ENCODE assay signal across 8 cellular contexts in genomic region chr16:67806428-67807147, GRCh38. TPM values are rescaled to one million over a fixed set of nuclear protein-coding genes. Genes with fewer than 3 reads are reported as not detected.
DNase-seq lines count a peak whose midpoint lies in the region; ATAC-seq and TF ChIP-seq lines count a peak whose summit lies in the region.

Gene RANBP10, minus strand, starts transcription at chr16:67806560. Its CDS starts 24 bp downstream, at chr16:67806536.
Gene TSNAXIP1, plus strand, starts transcription at chr16:67806889. Its CDS starts 261 bp downstream, at chr16:67807150.

- H3K9me3 Mint-ChIP-seq in activated T-helper 2 cell treated with anti-CD3 and anti-CD28 coated beads, Interferon-gamma antibody, Interleukin-2, Interleukin-4, amounts not matched to agents 10 μg/mL and 5 μg/mL and 100 μg/mL, durations not matched to agents 14 hours and 24 hours and 36 hours, result no peaks in the 10 kb centered on the region
- no peaks in the 10 kb centered on the region for H3K9me3 Mint-ChIP-seq in naive thymus-derived CD4-positive, alpha-beta T cell
- H3K9me3 Mint-ChIP-seq in stimulated activated memory B cell treated with anti-CD40 and anti-IgM and Interleukin-4, amounts not matched to agents 10 μg/mL and 1 μg/mL and 100 μg/mL, for 72 hours, result no peaks in the 10 kb centered on the region

- POLR2A ChIA-PET in naive thymus-derived CD4-positive, alpha-beta T cell (lab: Charles Lee), result interaction anchor here (0.5 to 1.9 kb wide), 23 partner anchors 9 to 504 kb away, joined by 3 to 15 read pairs (median 5); partner anchors contain the start of genes DPEP2, GFOD2, NUTF2 and PRMT7

- H3K36me3 Mint-ChIP-seq in activated T-helper 2 cell treated with anti-CD3 and anti-CD28 coated beads, Interferon-gamma antibody, Interleukin-2, Interleukin-4, amounts not matched to agents 10 μg/mL and 5 μg/mL and 100 μg/mL, durations not matched to agents 14 hours and 24 hours and 36 hours (ENCODE audit: low read depth), result peaks cover 32% of the 10 kb centered on the region
- H3K36me3 Mint-ChIP-seq in naive thymus-derived CD4-positive, alpha-beta T cell, result peaks cover 0 to 32% (median 6%) of the 10 kb centered on the region in 5 donors
- peaks cover 13% of the 10 kb centered on the region for H3K36me3 Mint-ChIP-seq in stimulated activated memory B cell treated with anti-CD40 and anti-IgM and Interleukin-4, amounts not matched to agents 10 μg/mL and 1 μg/mL and 100 μg/mL, for 72 hours

- no peaks in the 10 kb centered on the region for H3K27me3 ChIP-seq in naive thymus-derived CD4-positive, alpha-beta T cell (ENCODE audit: control insufficient read depth in 2 of 2, insufficient read depth in 2 of 2, low read length in 2 of 2)

- H3K27ac Mint-ChIP-seq in activated T-helper 2 cell treated with anti-CD3 and anti-CD28 coated beads, Interferon-gamma antibody, Interleukin-2, Interleukin-4, amounts not matched to agents 10 μg/mL and 5 μg/mL and 100 μg/mL, durations not matched to agents 14 hours and 24 hours and 36 hours, result peak within 1 kb of the TSS; percentile 94
- H3K27ac Mint-ChIP-seq in naive thymus-derived CD4-positive, alpha-beta T cell, result peak within 1 kb of the TSS; percentile 74 to 97 (median 95)
- peak within 1 kb of the TSS; percentile 76 for H3K27ac Mint-ChIP-seq in stimulated activated memory B cell treated with anti-CD40 and anti-IgM and Interleukin-4, amounts not matched to agents 10 μg/mL and 1 μg/mL and 100 μg/mL, for 72 hours

- ATAC-seq in naive thymus-derived CD4-positive, alpha-beta T cell, result peak; percentile 96
- ATAC-seq in stimulated activated memory B cell treated with anti-CD40 and anti-IgM and Interleukin-4, amounts not matched to agents 10 μg/mL and 1 μg/mL and 100 μg/mL, for 72 hours, result peak; percentile 98

- peak within 1 kb of the TSS; percentile 89 for H3K27ac ChIP-seq in naive thymus-derived CD4-positive, alpha-beta T cell (ENCODE audit: low read depth, low read length)

- no peaks in the 10 kb centered on the region for H3K9me3 ChIP-seq in naive thymus-derived CD4-positive, alpha-beta T cell (ENCODE audit: control insufficient read depth in 2 of 3, low read length in 3 of 3)

- peaks cover 29 to 43% of the 10 kb centered on the region in 2 donors for H3K4me1 ChIP-seq in naive thymus-derived CD4-positive, alpha-beta T cell (ENCODE audit: control insufficient read depth in 2 of 2, insufficient read depth in 2 of 2, low read length in 2 of 2)

- TF ChIP-seq CTCF in LNCaP clone FGC (IDR thresholded peaks at IDR 0.05; ENCODE audit: control insufficient read depth, extremely low read depth, insufficient read depth) (no peak), fibroblast of mammary gland (conservative IDR thresholded peaks at IDR 0.05; ENCODE audit: control insufficient read depth, insufficient read depth, low read depth, low read length) (no peak)

- H3K4me3 Mint-ChIP-seq in activated T-helper 2 cell treated with anti-CD3 and anti-CD28 coated beads, Interferon-gamma antibody, Interleukin-2, Interleukin-4, amounts not matched to agents 10 μg/mL and 5 μg/mL and 100 μg/mL, durations not matched to agents 14 hours and 24 hours and 36 hours (ENCODE audit: low read depth), result peak within 1 kb of the TSS; percentile 95
- peak within 1 kb of the TSS; percentile 75 to 97 (median 94) for H3K4me3 Mint-ChIP-seq in naive thymus-derived CD4-positive, alpha-beta T cell
- H3K4me3 Mint-ChIP-seq in stimulated activated memory B cell treated with anti-CD40 and anti-IgM and Interleukin-4, amounts not matched to agents 10 μg/mL and 1 μg/mL and 100 μg/mL, for 72 hours, result peak within 1 kb of the TSS; percentile 93

- CTCF ChIA-PET in naive thymus-derived CD4-positive, alpha-beta T cell (lab: Charles Lee), result interaction anchor here (1.3 to 1.9 kb wide), 4 partner anchors 9 to 259 kb away, joined by 3 to 13 read pairs (median 5); no protein-coding TSS in a partner anchor

- peaks cover 0 to 4% (median 0%) of the 10 kb centered on the region in 3 experiments for H3K36me3 ChIP-seq in naive thymus-derived CD4-positive, alpha-beta T cell (ENCODE audit: control insufficient read depth in 2 of 3, insufficient read depth in 3 of 3, low read length in 3 of 3)

- DNase-seq in EL, result peak; percentile 100
- peak; percentile 99 for DNase-seq in H4 (ENCODE audit: low spot score)
- peak; percentile 99 for DNase-seq in LNCaP clone FGC (ENCODE audit: low read depth)
- DNase-seq in RPMI8226, result peak; percentile 99
- DNase-seq in activated T-helper 2 cell treated with anti-CD3 and anti-CD28 coated beads, Interferon-gamma antibody, Interleukin-2, Interleukin-4, amounts not matched to agents 10 μg/mL and 5 μg/mL and 100 μg/mL, durations not matched to agents 14 hours and 24 hours and 36 hours (ENCODE audit: low spot score), result peak; percentile 97
- DNase-seq in fibroblast of mammary gland (ENCODE audit: low read depth), result peak; percentile 99
- peak; percentile 91 to 99 (median 97) for DNase-seq in naive thymus-derived CD4-positive, alpha-beta T cell

- intact Hi-C loops in activated T-helper 2 cell treated with anti-CD3 and anti-CD28 coated beads, Interferon-gamma antibody, Interleukin-2, Interleukin-4, amounts not matched to agents 10 μg/mL and 5 μg/mL and 100 μg/mL, durations not matched to agents 14 hours and 24 hours and 36 hours (cut with micrococcal nuclease), result loop anchor here (1.0 to 10.0 kb wide), 7 partner anchors 27 to 325 kb away; partner anchors contain the start of genes ACD, ATP6V0D1, CTCF and GFOD2
- intact Hi-C loops in naive thymus-derived CD4-positive, alpha-beta T cell (cut with micrococcal nuclease), result loop anchor here (1.0 to 10.0 kb wide), 24 partner anchors 10 to 1581 kb away; partner anchors contain the start of genes ACD (in 2 of the 2), ATP6V0D1 (in 2 of the 2), CTCF (in 2 of the 2) and GFOD2 (in 2 of the 2)

- no peaks in the 10 kb centered on the region for H3K27me3 Mint-ChIP-seq in activated T-helper 2 cell treated with anti-CD3 and anti-CD28 coated beads, Interferon-gamma antibody, Interleukin-2, Interleukin-4, amounts not matched to agents 10 μg/mL and 5 μg/mL and 100 μg/mL, durations not matched to agents 14 hours and 24 hours and 36 hours (ENCODE audit: low read depth)
- peaks cover 0 to under 1% (median 0%) of the 10 kb centered on the region in 5 donors for H3K27me3 Mint-ChIP-seq in naive thymus-derived CD4-positive, alpha-beta T cell
- H3K27me3 Mint-ChIP-seq in stimulated activated memory B cell treated with anti-CD40 and anti-IgM and Interleukin-4, amounts not matched to agents 10 μg/mL and 1 μg/mL and 100 μg/mL, for 72 hours, result no peaks in the 10 kb centered on the region

- H3K4me3 ChIP-seq in LNCaP clone FGC (ENCODE audit: low read depth, low read length) (peak within 1 kb of the TSS; percentile 99), fibroblast of mammary gland (ENCODE audit: control insufficient read depth, low read depth, low read length) (peak within 1 kb of the TSS; percentile 94)
- peak within 1 kb of the TSS; percentile 88 for H3K4me3 ChIP-seq in naive thymus-derived CD4-positive, alpha-beta T cell (ENCODE audit: low read length)

- H3K4me1 Mint-ChIP-seq in activated T-helper 2 cell treated with anti-CD3 and anti-CD28 coated beads, Interferon-gamma antibody, Interleukin-2, Interleukin-4, amounts not matched to agents 10 μg/mL and 5 μg/mL and 100 μg/mL, durations not matched to agents 14 hours and 24 hours and 36 hours (ENCODE audit: low read depth), result peaks cover 32% of the 10 kb centered on the region
- H3K4me1 Mint-ChIP-seq in naive thymus-derived CD4-positive, alpha-beta T cell, result peaks cover 13 to 49% (median 42%) of the 10 kb centered on the region in 7 donors
- H3K4me1 Mint-ChIP-seq in stimulated activated memory B cell treated with anti-CD40 and anti-IgM and Interleukin-4, amounts not matched to agents 10 μg/mL and 1 μg/mL and 100 μg/mL, for 72 hours, result peaks cover 44% of the 10 kb centered on the region

RNA-seq across cellular contexts. Expression of gene RANBP10, which starts in this region (rescaled TPM):
- total RNA-seq in H4 (2014; rRNA removed; shearing (Covaris generic)), result 1.7 and 3.2 TPM in 2 replicates
- total RNA-seq in activated T-helper 2 cell treated with anti-CD3 and anti-CD28 coated beads, Interferon-gamma antibody, Interleukin-2, Interleukin-4, amounts not matched to agents 10 μg/mL and 5 μg/mL and 100 μg/mL, durations not matched to agents 14 hours and 24 hours and 36 hours, result 16.5 and 17.3 TPM in 2 replicates
- total RNA-seq in naive thymus-derived CD4-positive, alpha-beta T cell, result 10 to 100 TPM; 22.3 to 26.6 (median 24.7) TPM
- polyA plus RNA-seq in naive thymus-derived CD4-positive, alpha-beta T cell, result 10 to 100 TPM in 1 of 2 donors, 1 to 10 TPM in 1; 9.3 to 13.5 TPM

RNA-seq across cellular contexts. Expression of gene TSNAXIP1, which starts in this region (rescaled TPM):
- 0.48 TPM in 1 of 2 replicates, not detected in the other for total RNA-seq in H4 (2014; rRNA removed; shearing (Covaris generic))
- total RNA-seq in activated T-helper 2 cell treated with anti-CD3 and anti-CD28 coated beads, Interferon-gamma antibody, Interleukin-2, Interleukin-4, amounts not matched to agents 10 μg/mL and 5 μg/mL and 100 μg/mL, durations not matched to agents 14 hours and 24 hours and 36 hours, result 0.51 and 1.0 TPM in 2 replicates
- total RNA-seq in naive thymus-derived CD4-positive, alpha-beta T cell, result 1 to 10 TPM in 1 of 5 experiments, under 1 TPM in 4; 0.24 to 1.1 (median 0.54) TPM
- polyA plus RNA-seq in naive thymus-derived CD4-positive, alpha-beta T cell, result not detected

Comparison
In these comparisons a context has a peak if more than half of its experiments do, and no peak if none do; other contexts are left out.
1. Peak in every context shown above with its lines: DNase-seq, ATAC-seq, H3K4me3 ChIP-seq and H3K27ac ChIP-seq.